Comparison of ENCODE assay signal across 8 cellular contexts in the genomic region with DNA sequence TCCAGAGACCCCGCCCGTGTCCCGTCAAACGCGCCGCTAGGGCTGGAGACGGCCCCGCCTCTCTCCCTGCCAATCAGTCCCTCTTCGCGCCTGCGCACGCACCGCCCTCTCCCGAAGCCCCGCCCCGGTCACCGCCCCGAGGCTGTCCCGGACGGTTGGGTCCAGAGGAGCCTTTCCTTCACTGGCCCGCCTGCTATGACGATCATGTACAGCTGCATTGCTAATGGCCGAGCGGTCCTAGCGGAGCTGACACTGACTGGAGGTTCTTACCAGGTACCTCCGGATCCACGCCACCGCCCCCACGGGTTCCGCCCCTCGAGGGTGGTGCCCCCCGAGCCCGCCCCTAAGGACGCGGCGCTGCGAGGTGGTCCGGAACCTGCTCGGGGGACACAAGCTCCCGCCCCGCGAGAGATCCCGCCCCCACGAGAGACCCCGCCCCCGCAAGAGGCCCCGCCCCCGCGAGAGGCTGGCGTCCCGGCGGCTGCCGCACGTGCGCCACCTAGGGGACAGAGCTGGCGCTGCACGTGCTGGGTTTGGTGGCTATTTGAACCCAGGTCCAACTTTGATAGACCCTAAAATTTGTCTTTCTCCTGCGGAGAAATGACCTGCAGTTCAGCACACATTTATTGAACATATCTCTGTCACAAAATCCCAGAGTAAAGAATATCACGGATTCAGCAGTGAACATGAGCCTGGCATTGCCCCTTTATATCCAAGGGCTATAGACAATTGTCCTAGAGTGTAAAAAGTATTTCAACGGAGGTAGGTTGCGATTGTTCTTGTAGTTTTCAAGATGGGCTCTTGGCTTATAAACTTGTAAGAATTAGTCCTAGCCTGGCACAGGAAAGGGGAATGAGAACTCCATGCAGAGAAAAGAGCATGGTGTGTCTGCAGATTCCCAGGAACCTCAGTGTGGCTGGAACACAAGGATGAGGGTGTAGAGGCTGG.
DNase-seq lines count a peak whose midpoint lies in the region; ATAC-seq, FAIRE-seq and TF ChIP-seq lines count a peak whose summit lies in the region.

No MANE protein-coding gene starts in this region.

- peak; percentile 92 for TF ChIP-seq CTCF in LNCaP clone FGC (IDR thresholded peaks at IDR 0.05; ENCODE audit: control insufficient read depth, extremely low read depth, insufficient read depth)
- TF ChIP-seq CTCF in RWPE1 (conservative IDR thresholded peaks at IDR 0.05; ENCODE audit: low read depth) = peak; percentile 97
- TF ChIP-seq CTCF in fibroblast of pulmonary artery (IDR thresholded peaks at IDR 0.05; ENCODE audit: low read length, missing control alignments) = peak; percentile 70
- TF ChIP-seq CTCF in natural killer cell (IDR thresholded peaks at IDR 0.05) = peak; percentile 96

- FAIRE-seq in H54 (lab: Jason Lieb, UNC) = peak; percentile 80

- no peak for TF ChIP-seq POLR2A in H54 (IDR thresholded peaks at IDR 0.05; ENCODE audit: low read depth, low read length)

- ATAC-seq in natural killer cell = peak; percentile 89 to 96 (median 91)

- H3K4me3 ChIP-seq in LNCaP clone FGC (ENCODE audit: low read depth, low read length) (peak overlapping the region; percentile 46), fibroblast of pulmonary artery (replicated peaks; ENCODE audit: low read depth, low read length) (peak overlapping the region; percentile 52)

- H3K9me3 Mint-ChIP-seq in natural killer cell = no peaks in the 10 kb centered on the region

- POLR2A ChIA-PET in RWPE1 (lab: Yijun Ruan, JAX; ENCODE audit: low non-redundant PET) = no interaction called here

- H3K4me1 Mint-ChIP-seq in natural killer cell = peaks cover 14 to 19% of the 10 kb centered on the region in 2 donors

- intact Hi-C loops in natural killer cell (cut with micrococcal nuclease) = loop anchor here (1.0 to 10.0 kb wide), 3 partner anchors 89 to 810 kb away; a partner anchor contains a TSS

- peaks cover 9 to 15% of the 10 kb centered on the region in 2 donors for H3K27me3 Mint-ChIP-seq in natural killer cell (ENCODE audit: low read depth in 2 of 2)

- H3K27ac Mint-ChIP-seq in natural killer cell = peak overlapping the region; percentile 49 to 79

- peak overlapping the region; percentile 69 for H3K27ac ChIP-seq in RWPE1

- H3K4me3 Mint-ChIP-seq in natural killer cell = peak overlapping the region; percentile 82

- no peaks in the 10 kb centered on the region for H3K36me3 Mint-ChIP-seq in natural killer cell

- peak; percentile 97 for DNase-seq in Daoy (ENCODE audit: low read depth)
- peak; percentile 84 for DNase-seq in H54 (ENCODE audit: insufficient read length, low spot score)
- DNase-seq in LNCaP clone FGC (ENCODE audit: low read depth) = peak; percentile 98
- peak; percentile 96 for DNase-seq in RWPE1 (ENCODE audit: low spot score)
- peak; percentile 99 for DNase-seq in activated T-helper 9 cell treated with anti-CD3 and anti-CD28 coated beads, Interleukin-2, amount 50 U/mL, for 16 hours (ENCODE audit: low read depth)
- DNase-seq in fibroblast of pulmonary artery (ENCODE audit: low read depth) = peak; percentile 99
- peak; percentile 100 for DNase-seq in natural killer cell
- DNase-seq in stimulated activated naive CD4-positive, alpha-beta T cell (lab: John Stamatoyannopoulos, UW) = peak; percentile 98 to 100 (median 100)

- CTCF ChIA-PET in RWPE1 (lab: Yijun Ruan, JAX) = interaction anchor here (0.6 to 1.4 kb wide), 4 partner anchors 9 to 811 kb away, joined by 3 to 4 read pairs (median 3); no protein-coding TSS in a partner anchor

Comparison
In these comparisons a context has a peak if more than half of its experiments do, and no peak if none do; other contexts are left out.
1. Peak in every context shown above with its lines: DNase-seq, ATAC-seq, H3K4me3 ChIP-seq and H3K27ac ChIP-seq.